30 cellular contexts compared by ENCODE assay signal in the genomic region with DNA sequence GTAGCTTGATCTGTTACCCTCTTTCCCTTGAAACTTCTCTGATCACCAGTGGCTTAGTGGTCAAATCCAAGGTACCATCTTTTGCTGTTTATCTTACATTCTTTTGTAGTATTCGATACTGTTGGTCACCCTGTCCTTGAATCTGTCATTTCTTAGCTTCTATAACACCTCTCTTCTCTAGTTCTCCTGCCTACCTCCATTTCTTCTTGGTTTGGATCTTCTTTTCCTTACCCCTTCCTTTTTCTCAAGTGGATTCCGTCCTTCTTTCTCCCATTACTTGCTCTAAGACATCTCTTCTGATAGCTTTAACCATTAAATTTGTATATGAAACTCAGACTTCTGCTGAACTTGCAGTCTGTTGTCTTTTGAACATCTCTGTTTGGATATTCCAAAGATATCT.
"Had no signal": no experiment of that assay in that cellular context is flagged by ENCODE, and none has a peak within 500 bp of the region (broad histone marks: within the 10 kb centered on the region; RNA-seq: fewer than 3 reads in every experiment).

No MANE protein-coding gene starts in this region.

- H3K4me2 ChIP-seq: neural progenitor cell had no signal

- FAIRE-seq: endometrium, keratinocyte, urothelium cell line had no signal

- H3K27ac Mint-ChIP-seq: mesothelial cell of epicardium; nephron; neural progenitor cell; progenitor cell of endocrine pancreas; stimulated activated effector memory CD8-positive, alpha-beta T cell treated with anti-CD3 and anti-CD28 coated beads, Interleukin-12 subunit alpha, Interleukin-12 subunit beta, amount 100 ng/mL, for 72 hours had no signal

- H3K27ac ChIP-seq: coronary artery, esophagus squamous epithelium, neural progenitor cell, parathyroid adenoma, right atrium auricular region, sigmoid colon, thoracic aorta, upper lobe of left lung had no signal

- DNase-seq: cerebellar nuclear complex; dermis blood vessel endothelial cell; effector memory CD8-positive, alpha-beta T cell; erythroblast; esophagus squamous epithelium; foreskin melanocyte; head of caudate nucleus; mesenchymal stem cell; mucosa of descending colon; naive B cell; sigmoid colon; stimulated activated CD4-positive, alpha-beta T cell treated with anti-CD3 and anti-CD28 coated beads, Interleukin-2, amount 100 ng/mL, for 24 hours; stimulated activated CD4-positive, alpha-beta T cell treated with anti-CD3 and anti-CD28 coated beads, Interleukin-4, amount 100 ng/mL, for 24 hours; stimulated activated naive CD4-positive, alpha-beta T cell treated with Interleukin-2 at 50 U/mL for 16 hours; upper lobe of left lung had no signal

- H3K9me3 Mint-ChIP-seq: effector memory CD8-positive, alpha-beta T cell; naive B cell; nephron; stimulated activated effector memory CD8-positive, alpha-beta T cell treated with anti-CD3 and anti-CD28 coated beads, Interleukin-12 subunit alpha, Interleukin-12 subunit beta, amount 100 ng/mL, for 72 hours had no signal

- H3K27me3 ChIP-seq: esophagus squamous epithelium, neural progenitor cell, right atrium auricular region, sigmoid colon, tibial nerve, upper lobe of left lung had no signal

- H3K36me3 ChIP-seq: sigmoid colon, thoracic aorta had no signal

- H3K27me3 Mint-ChIP-seq: effector memory CD8-positive, alpha-beta T cell; naive B cell; progenitor cell of endocrine pancreas had no signal

- H2AFZ ChIP-seq: neural progenitor cell, parathyroid adenoma had no signal

- H3K4me3 ChIP-seq: coronary artery, esophagus squamous epithelium, lung, mucosa of descending colon, neural progenitor cell, right atrium auricular region, sigmoid colon, thoracic aorta, tibial nerve, upper lobe of left lung had no signal

- H3K9ac ChIP-seq: neural progenitor cell, parathyroid adenoma had no signal

- H3K4me3 Mint-ChIP-seq: effector memory CD8-positive, alpha-beta T cell; mesothelial cell of epicardium; naive B cell; nephron; neural progenitor cell; stimulated activated effector memory CD8-positive, alpha-beta T cell treated with anti-CD3 and anti-CD28 coated beads, Interleukin-12 subunit alpha, Interleukin-12 subunit beta, amount 100 ng/mL, for 72 hours had no signal

- ATAC-seq: effector memory CD8-positive, alpha-beta T cell; left lobe of liver; mucosa of descending colon; stimulated activated effector memory CD8-positive, alpha-beta T cell treated with anti-CD3 and anti-CD28 coated beads, Interleukin-12 subunit alpha, Interleukin-12 subunit beta, amount 100 ng/mL, for 72 hours had no signal

- H3K36me3 Mint-ChIP-seq: stimulated activated effector memory CD8-positive, alpha-beta T cell treated with anti-CD3 and anti-CD28 coated beads, Interleukin-12 subunit alpha, Interleukin-12 subunit beta, amount 100 ng/mL, for 72 hours had no signal

- H3K4me1 Mint-ChIP-seq: mesothelial cell of epicardium, neural progenitor cell had no signal

- H3K9me3 ChIP-seq: esophagus squamous epithelium, mucosa of descending colon, right atrium auricular region, sigmoid colon, thoracic aorta, tibial nerve, upper lobe of left lung had no signal
